Comparison of ENCODE assay signal across 2 cellular contexts in the genomic region with DNA sequence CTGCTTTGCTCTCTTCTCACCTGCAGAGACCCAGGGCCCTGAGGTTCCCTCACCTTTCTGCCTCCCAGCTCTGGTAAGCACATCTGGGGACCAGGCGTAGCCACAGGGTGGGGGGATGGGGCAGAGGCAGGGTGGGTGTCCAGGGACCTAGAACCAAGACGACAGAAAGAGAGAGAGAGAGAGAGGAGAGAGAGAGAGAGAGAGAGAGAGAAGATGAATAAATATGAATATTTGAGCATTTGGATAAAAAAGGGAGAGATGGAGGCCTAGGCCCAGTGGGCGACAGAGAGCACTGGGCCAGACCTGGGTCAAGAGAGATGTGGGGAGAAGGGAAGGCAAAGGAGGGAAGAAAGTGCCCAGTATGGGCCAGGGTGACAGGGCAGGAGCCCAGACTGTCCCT.
TF ChIP-seq lines count a peak whose summit lies in the region.

No MANE protein-coding gene starts in this region.

TF ChIP-seq in GM23338, 12 proteins besides CTCF, POLR2A, EP300 and RAD21 (continued from another document):
- TF ChIP-seq, protein P1, sequence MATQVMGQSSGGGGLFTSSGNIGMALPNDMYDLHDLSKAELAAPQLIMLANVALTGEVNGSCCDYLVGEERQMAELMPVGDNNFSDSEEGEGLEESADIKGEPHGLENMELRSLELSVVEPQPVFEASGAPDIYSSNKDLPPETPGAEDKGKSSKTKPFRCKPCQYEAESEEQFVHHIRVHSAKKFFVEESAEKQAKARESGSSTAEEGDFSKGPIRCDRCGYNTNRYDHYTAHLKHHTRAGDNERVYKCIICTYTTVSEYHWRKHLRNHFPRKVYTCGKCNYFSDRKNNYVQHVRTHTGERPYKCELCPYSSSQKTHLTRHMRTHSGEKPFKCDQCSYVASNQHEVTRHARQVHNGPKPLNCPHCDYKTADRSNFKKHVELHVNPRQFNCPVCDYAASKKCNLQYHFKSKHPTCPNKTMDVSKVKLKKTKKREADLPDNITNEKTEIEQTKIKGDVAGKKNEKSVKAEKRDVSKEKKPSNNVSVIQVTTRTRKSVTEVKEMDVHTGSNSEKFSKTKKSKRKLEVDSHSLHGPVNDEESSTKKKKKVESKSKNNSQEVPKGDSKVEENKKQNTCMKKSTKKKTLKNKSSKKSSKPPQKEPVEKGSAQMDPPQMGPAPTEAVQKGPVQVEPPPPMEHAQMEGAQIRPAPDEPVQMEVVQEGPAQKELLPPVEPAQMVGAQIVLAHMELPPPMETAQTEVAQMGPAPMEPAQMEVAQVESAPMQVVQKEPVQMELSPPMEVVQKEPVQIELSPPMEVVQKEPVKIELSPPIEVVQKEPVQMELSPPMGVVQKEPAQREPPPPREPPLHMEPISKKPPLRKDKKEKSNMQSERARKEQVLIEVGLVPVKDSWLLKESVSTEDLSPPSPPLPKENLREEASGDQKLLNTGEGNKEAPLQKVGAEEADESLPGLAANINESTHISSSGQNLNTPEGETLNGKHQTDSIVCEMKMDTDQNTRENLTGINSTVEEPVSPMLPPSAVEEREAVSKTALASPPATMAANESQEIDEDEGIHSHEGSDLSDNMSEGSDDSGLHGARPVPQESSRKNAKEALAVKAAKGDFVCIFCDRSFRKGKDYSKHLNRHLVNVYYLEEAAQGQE (IDR thresholded peaks at IDR 0.05; ENCODE audit: unreplicated experiment), result no peak
- TF ChIP-seq, protein P2, sequence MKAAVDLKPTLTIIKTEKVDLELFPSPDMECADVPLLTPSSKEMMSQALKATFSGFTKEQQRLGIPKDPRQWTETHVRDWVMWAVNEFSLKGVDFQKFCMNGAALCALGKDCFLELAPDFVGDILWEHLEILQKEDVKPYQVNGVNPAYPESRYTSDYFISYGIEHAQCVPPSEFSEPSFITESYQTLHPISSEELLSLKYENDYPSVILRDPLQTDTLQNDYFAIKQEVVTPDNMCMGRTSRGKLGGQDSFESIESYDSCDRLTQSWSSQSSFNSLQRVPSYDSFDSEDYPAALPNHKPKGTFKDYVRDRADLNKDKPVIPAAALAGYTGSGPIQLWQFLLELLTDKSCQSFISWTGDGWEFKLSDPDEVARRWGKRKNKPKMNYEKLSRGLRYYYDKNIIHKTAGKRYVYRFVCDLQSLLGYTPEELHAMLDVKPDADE (IDR thresholded peaks at IDR 0.05), result no peak
- TF ChIP-seq EZH2phosphoT487 (IDR thresholded peaks at IDR 0.05; ENCODE audit: unreplicated experiment), result no peak
- TF ChIP-seq CREB1 (CRISPR knock-in tag; IDR thresholded peaks at IDR 0.05; ENCODE audit: low read depth), result no peak
- TF ChIP-seq NANOG (IDR thresholded peaks at IDR 0.05; ENCODE audit: borderline replicate concordance), result no peak
- TF ChIP-seq, protein P3, sequence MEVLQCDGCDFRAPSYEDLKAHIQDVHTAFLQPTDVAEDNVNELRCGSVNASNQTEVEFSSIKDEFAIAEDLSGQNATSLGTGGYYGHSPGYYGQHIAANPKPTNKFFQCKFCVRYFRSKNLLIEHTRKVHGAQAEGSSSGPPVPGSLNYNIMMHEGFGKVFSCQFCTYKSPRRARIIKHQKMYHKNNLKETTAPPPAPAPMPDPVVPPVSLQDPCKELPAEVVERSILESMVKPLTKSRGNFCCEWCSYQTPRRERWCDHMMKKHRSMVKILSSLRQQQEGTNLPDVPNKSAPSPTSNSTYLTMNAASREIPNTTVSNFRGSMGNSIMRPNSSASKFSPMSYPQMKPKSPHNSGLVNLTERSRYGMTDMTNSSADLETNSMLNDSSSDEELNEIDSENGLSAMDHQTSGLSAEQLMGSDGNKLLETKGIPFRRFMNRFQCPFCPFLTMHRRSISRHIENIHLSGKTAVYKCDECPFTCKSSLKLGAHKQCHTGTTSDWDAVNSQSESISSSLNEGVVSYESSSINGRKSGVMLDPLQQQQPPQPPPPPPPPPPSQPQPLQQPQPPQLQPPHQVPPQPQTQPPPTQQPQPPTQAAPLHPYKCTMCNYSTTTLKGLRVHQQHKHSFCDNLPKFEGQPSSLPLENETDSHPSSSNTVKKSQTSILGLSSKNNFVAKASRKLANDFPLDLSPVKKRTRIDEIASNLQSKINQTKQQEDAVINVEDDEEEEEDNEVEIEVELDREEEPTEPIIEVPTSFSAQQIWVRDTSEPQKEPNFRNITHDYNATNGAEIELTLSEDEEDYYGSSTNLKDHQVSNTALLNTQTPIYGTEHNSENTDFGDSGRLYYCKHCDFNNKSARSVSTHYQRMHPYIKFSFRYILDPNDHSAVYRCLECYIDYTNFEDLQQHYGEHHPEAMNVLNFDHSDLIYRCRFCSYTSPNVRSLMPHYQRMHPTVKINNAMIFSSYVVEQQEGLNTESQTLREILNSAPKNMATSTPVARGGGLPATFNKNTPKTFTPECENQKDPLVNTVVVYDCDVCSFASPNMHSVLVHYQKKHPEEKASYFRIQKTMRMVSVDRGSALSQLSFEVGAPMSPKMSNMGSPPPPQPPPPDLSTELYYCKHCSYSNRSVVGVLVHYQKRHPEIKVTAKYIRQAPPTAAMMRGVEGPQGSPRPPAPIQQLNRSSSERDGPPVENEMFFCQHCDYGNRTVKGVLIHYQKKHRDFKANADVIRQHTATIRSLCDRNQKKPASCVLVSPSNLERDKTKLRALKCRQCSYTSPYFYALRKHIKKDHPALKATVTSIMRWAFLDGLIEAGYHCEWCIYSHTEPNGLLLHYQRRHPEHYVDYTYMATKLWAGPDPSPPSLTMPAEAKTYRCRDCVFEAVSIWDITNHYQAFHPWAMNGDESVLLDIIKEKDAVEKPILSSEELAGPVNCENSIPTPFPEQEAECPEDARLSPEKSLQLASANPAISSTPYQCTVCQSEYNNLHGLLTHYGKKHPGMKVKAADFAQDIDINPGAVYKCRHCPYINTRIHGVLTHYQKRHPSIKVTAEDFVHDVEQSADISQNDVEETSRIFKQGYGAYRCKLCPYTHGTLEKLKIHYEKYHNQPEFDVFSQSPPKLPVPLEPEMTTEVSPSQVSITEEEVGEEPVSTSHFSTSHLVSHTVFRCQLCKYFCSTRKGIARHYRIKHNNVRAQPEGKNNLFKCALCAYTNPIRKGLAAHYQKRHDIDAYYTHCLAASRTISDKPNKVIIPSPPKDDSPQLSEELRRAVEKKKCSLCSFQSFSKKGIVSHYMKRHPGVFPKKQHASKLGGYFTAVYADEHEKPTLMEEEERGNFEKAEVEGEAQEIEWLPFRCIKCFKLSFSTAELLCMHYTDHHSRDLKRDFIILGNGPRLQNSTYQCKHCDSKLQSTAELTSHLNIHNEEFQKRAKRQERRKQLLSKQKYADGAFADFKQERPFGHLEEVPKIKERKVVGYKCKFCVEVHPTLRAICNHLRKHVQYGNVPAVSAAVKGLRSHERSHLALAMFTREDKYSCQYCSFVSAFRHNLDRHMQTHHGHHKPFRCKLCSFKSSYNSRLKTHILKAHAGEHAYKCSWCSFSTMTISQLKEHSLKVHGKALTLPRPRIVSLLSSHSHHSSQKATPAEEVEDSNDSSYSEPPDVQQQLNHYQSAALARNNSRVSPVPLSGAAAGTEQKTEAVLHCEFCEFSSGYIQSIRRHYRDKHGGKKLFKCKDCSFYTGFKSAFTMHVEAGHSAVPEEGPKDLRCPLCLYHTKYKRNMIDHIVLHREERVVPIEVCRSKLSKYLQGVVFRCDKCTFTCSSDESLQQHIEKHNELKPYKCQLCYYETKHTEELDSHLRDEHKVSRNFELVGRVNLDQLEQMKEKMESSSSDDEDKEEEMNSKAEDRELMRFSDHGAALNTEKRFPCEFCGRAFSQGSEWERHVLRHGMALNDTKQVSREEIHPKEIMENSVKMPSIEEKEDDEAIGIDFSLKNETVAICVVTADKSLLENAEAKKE (CRISPR knock-in tag; IDR thresholded peaks at IDR 0.05), result no peak

TF ChIP-seq in neural cell, 6 proteins besides CTCF, POLR2A, EP300 and RAD21 (continued from another document):
- TF ChIP-seq, protein P1 (IDR thresholded peaks at IDR 0.05; ENCODE audit: borderline replicate concordance), result no peak
- no peak for TF ChIP-seq TAF1 (IDR thresholded peaks at IDR 0.05; ENCODE audit: low read depth)
- TF ChIP-seq SMC3 (conservative IDR thresholded peaks at IDR 0.05; ENCODE audit: poor library complexity), result no peak
